ENCODE assay signal across 1 cellular context in genomic region chr12:117970334-117970733, GRCh38.
TF ChIP-seq lines count a peak whose summit lies in the region.

No MANE protein-coding gene starts in this region.

TF ChIP-seq in GM23338, 12 proteins besides CTCF, POLR2A, EP300 and RAD21 (continued from another document):
- TF ChIP-seq, protein P1, sequence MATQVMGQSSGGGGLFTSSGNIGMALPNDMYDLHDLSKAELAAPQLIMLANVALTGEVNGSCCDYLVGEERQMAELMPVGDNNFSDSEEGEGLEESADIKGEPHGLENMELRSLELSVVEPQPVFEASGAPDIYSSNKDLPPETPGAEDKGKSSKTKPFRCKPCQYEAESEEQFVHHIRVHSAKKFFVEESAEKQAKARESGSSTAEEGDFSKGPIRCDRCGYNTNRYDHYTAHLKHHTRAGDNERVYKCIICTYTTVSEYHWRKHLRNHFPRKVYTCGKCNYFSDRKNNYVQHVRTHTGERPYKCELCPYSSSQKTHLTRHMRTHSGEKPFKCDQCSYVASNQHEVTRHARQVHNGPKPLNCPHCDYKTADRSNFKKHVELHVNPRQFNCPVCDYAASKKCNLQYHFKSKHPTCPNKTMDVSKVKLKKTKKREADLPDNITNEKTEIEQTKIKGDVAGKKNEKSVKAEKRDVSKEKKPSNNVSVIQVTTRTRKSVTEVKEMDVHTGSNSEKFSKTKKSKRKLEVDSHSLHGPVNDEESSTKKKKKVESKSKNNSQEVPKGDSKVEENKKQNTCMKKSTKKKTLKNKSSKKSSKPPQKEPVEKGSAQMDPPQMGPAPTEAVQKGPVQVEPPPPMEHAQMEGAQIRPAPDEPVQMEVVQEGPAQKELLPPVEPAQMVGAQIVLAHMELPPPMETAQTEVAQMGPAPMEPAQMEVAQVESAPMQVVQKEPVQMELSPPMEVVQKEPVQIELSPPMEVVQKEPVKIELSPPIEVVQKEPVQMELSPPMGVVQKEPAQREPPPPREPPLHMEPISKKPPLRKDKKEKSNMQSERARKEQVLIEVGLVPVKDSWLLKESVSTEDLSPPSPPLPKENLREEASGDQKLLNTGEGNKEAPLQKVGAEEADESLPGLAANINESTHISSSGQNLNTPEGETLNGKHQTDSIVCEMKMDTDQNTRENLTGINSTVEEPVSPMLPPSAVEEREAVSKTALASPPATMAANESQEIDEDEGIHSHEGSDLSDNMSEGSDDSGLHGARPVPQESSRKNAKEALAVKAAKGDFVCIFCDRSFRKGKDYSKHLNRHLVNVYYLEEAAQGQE (IDR thresholded peaks at IDR 0.05; ENCODE audit: unreplicated experiment): no peak
- TF ChIP-seq ZNF331 (CRISPR knock-in tag; IDR thresholded peaks at IDR 0.05; ENCODE audit: low read depth): no peak
- no peak for TF ChIP-seq ZNF114 (CRISPR knock-in tag; IDR thresholded peaks at IDR 0.05)
- no peak for TF ChIP-seq ZNF462 (CRISPR knock-in tag; IDR thresholded peaks at IDR 0.05)
